18 cellular contexts compared by ENCODE assay signal in the genomic region with DNA sequence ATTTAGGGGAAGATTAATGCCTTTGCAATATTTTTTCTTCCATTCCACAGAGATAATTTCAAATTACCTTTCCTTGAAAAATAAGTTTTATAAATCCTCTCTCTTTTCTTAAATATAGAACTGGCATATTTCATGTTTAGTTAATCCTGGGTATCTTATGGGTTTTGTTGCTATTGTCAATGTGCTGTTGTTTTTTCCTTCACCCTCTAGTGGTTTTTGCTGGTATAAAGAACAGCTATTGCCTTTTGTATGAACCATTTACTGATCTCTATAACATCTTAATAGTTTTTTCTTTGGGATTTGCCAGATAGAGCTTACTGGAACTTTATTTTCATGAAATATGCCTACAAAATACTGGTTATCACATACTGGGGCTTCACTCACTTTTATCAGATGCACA.
A peak's percentile ranks its signal among the peaks of the same experiment; 100 is the strongest.
DNase-seq lines count a peak whose midpoint lies in the region; ATAC-seq and TF ChIP-seq lines count a peak whose summit lies in the region.
"Had no signal": no experiment of that assay in that cellular context is flagged by ENCODE, and none has a peak within 500 bp of the region (broad histone marks: within the 10 kb centered on the region; RNA-seq: fewer than 3 reads in every experiment).

No MANE protein-coding gene starts in this region.

- POLR2A ChIA-PET in PC-3 (lab: Charles Lee; ENCODE audit: unreplicated experiment): interaction anchor here (0.6 kb wide), 1 partner anchor 58 kb away, joined by 3 read pairs; no protein-coding TSS in a partner anchor

- H3K36me3 Mint-ChIP-seq in GM23338 (ENCODE audit: low read depth): no peaks in the 10 kb centered on the region; the same call in 1 of the 3 replicates
- no peaks in the 10 kb centered on the region for H3K36me3 Mint-ChIP-seq in endodermal cell (ENCODE audit: low read depth)
- H3K36me3 Mint-ChIP-seq in neural crest cell (ENCODE audit: low read depth): peaks cover 5% of the 10 kb centered on the region

- CTCF ChIA-PET in PC-3 (lab: Charles Lee): interaction anchor here (0.6 kb wide), 1 partner anchor 165 kb away, joined by 3 read pairs; no protein-coding TSS in a partner anchor

- H3K9me3 Mint-ChIP-seq in GM23338: peaks cover 12% of the 10 kb centered on the region; the same call in 2 of the 3 replicates
- peaks cover 7% of the 10 kb centered on the region for H3K9me3 Mint-ChIP-seq in endodermal cell
- H3K9me3 Mint-ChIP-seq in neural crest cell: peaks cover 28% of the 10 kb centered on the region

- no peak for TF ChIP-seq POLR2A in body of pancreas (IDR thresholded peaks at IDR 0.05)

- no TSS peak for BruUV-seq in PC-3 (replicated peaks; lab: Mats Ljungman, UMichigan)

- H3K27ac ChIP-seq in GM23338 (ENCODE audit: low read depth): no peak overlapping the region
- H3K27ac ChIP-seq in PC-3 (ENCODE audit: low read length): no peak overlapping the region
- no peak overlapping the region for H3K27ac ChIP-seq in endodermal cell (ENCODE audit: low read depth, low read length)
- no peak overlapping the region for H3K27ac ChIP-seq in body of pancreas

- peak; percentile 11 for DNase-seq in GM23338 (ENCODE audit: low spot score)
- DNase-seq in PC-3: peak; percentile 13
- DNase-seq in endodermal cell: no peak
- no peak for DNase-seq in neural crest cell (ENCODE audit: low read depth, low spot score)
- DNase-seq in body of pancreas: no peak
- DNase-seq: ACHN; BE2C; CD8-positive, alpha-beta T cell; DND-41; GF-D8; GOT3; MG63; NCI-H1105 treated with DMSO at 0.1 percent for 48 hours; NCI-H1694 treated with DMSO at 0.1 percent for 48 hours; NCI-H69; SIG-M5 had no signal

- H3K27ac Mint-ChIP-seq in GM23338 (no peak overlapping the region), endodermal cell (no peak overlapping the region), neural crest cell (ENCODE audit: unreplicated experiment) (no peak overlapping the region)
- H3K27ac Mint-ChIP-seq: CD8-positive, alpha-beta T cell had no signal

- H3K79me2 ChIP-seq in GM23338 (replicated peaks; ENCODE audit: insufficient read depth) (no peaks in the 10 kb centered on the region), PC-3 (ENCODE audit: low read length) (no peaks in the 10 kb centered on the region)

- TF ChIP-seq CTCF in GM23338 (conservative IDR thresholded peaks at IDR 0.05; ENCODE audit: low read depth in 2 of 2) (peak in 1 of 2 experiments; percentile 45; a peak in 3 of 4 replicates), PC-3 (conservative IDR thresholded peaks at IDR 0.05; ENCODE audit: low read depth, low read length) (peak; percentile 49), endodermal cell (conservative IDR thresholded peaks at IDR 0.05) (peak; percentile 70), neural crest cell (conservative IDR thresholded peaks at IDR 0.05) (peak; percentile 27), body of pancreas (IDR thresholded peaks at IDR 0.05) (no peak)

- H4K20me1 ChIP-seq in GM23338 (replicated peaks; ENCODE audit: insufficient read depth) (no peaks in the 10 kb centered on the region), PC-3 (ENCODE audit: low read length) (no peaks in the 10 kb centered on the region)

- H3K4me3 Mint-ChIP-seq in GM23338 (no peak overlapping the region), endodermal cell (no peak overlapping the region), neural crest cell (no peak overlapping the region)
- H3K4me3 Mint-ChIP-seq: CD8-positive, alpha-beta T cell had no signal

- H3K4me1 Mint-ChIP-seq in GM23338: no peaks in the 10 kb centered on the region
- peaks cover 6% of the 10 kb centered on the region for H3K4me1 Mint-ChIP-seq in endodermal cell
- peaks cover 6% of the 10 kb centered on the region for H3K4me1 Mint-ChIP-seq in neural crest cell

- H3K4me1 ChIP-seq in GM23338 (ENCODE audit: insufficient read depth) (no peaks in the 10 kb centered on the region), PC-3 (ENCODE audit: insufficient read depth, low read length) (no peaks in the 10 kb centered on the region), endodermal cell (ENCODE audit: control insufficient read depth, insufficient read depth, low read length) (no peaks in the 10 kb centered on the region), body of pancreas (no peaks in the 10 kb centered on the region)
- H3K4me1 ChIP-seq: BE2C had no signal

- no peaks in the 10 kb centered on the region for H3K27me3 ChIP-seq in GM23338 (ENCODE audit: insufficient read depth)
- no peaks in the 10 kb centered on the region for H3K27me3 ChIP-seq in PC-3 (ENCODE audit: low read length)
- H3K27me3 ChIP-seq in endodermal cell (ENCODE audit: control insufficient read depth, insufficient read depth, low read length, poor library complexity, severe bottlenecking): no peaks in the 10 kb centered on the region
- no peaks in the 10 kb centered on the region for H3K27me3 ChIP-seq in body of pancreas
- H3K27me3 ChIP-seq: BE2C, MG63 had no signal

- H3K9ac ChIP-seq in PC-3 (ENCODE audit: low read length): no peak overlapping the region
- H3K9ac ChIP-seq in endodermal cell (ENCODE audit: extremely low read depth, low read length, poor library complexity, severe bottlenecking): no peak overlapping the region

- H3K4me3 ChIP-seq in GM23338 (no peak overlapping the region), PC-3 (ENCODE audit: low read length) (no peak overlapping the region), endodermal cell (ENCODE audit: low read length) (no peak overlapping the region), body of pancreas (no peak overlapping the region)
- H3K4me3 ChIP-seq: MG63 had no signal

- ATAC-seq in GM23338 (no peak), PC-3 (no peak; the same call in 1 of the 2 replicates), body of pancreas (no peak), SK-N-SH treated with all-trans-retinoic acid at 6 μM for 48 hours (no peak), HG02852 (IDR thresholded peaks at IDR 0.05; ENCODE audit: unreplicated experiment) (no peak)
- ATAC-seq: CD8-positive, alpha-beta T cell had no signal

- 0 out of 2 replicates have a peak, but pooled peaks cover 3% of the 10 kb centered on the region for H3K9me3 ChIP-seq in PC-3 (ENCODE audit: low read length)
- H3K9me3 ChIP-seq in endodermal cell (ENCODE audit: control insufficient read depth, low read length): peaks cover 10% of the 10 kb centered on the region
- no peaks in the 10 kb centered on the region for H3K9me3 ChIP-seq in body of pancreas

- H2AFZ ChIP-seq in GM23338: no peak overlapping the region
- no peak overlapping the region for H2AFZ ChIP-seq in PC-3 (ENCODE audit: low read length)

- H3K36me3 ChIP-seq in GM23338 (ENCODE audit: insufficient read depth) (no peaks in the 10 kb centered on the region), PC-3 (ENCODE audit: low read depth, low read length) (no peaks in the 10 kb centered on the region), endodermal cell (ENCODE audit: control insufficient read depth, insufficient read depth, low read length) (no peaks in the 10 kb centered on the region), body of pancreas (replicated peaks in 1 of 2; ENCODE audit: insufficient read depth in 1 of 2, low read depth in 2 of 2) (no peaks in the 10 kb centered on the region)
- H3K36me3 ChIP-seq: BE2C, MG63 had no signal

- peaks cover 1% of the 10 kb centered on the region for H3K27me3 Mint-ChIP-seq in GM23338 (ENCODE audit: insufficient read depth, low read depth, poor library complexity)
- no peaks in the 10 kb centered on the region for H3K27me3 Mint-ChIP-seq in endodermal cell (ENCODE audit: insufficient read depth)
- H3K27me3 Mint-ChIP-seq in neural crest cell (ENCODE audit: low read depth): no peaks in the 10 kb centered on the region

- 0 out of 2 replicates have a peak, but pooled peaks cover 3% of the 10 kb centered on the region for H3K9me2 ChIP-seq in GM23338 (ENCODE audit: insufficient read depth)
- no peaks in the 10 kb centered on the region for H3K9me2 ChIP-seq in PC-3 (replicated peaks; ENCODE audit: low read length)

- H3K4me2 ChIP-seq in GM23338 (no peak overlapping the region), PC-3 (ENCODE audit: low read length) (no peak overlapping the region)

- intact Hi-C loops in PC-3 (cut with micrococcal nuclease): no loop called here
- intact Hi-C loops in body of pancreas (cut with DNase I): no loop called here

- H3F3A ChIP-seq in GM23338 (replicated peaks; ENCODE audit: low read depth) (no peaks in the 10 kb centered on the region), PC-3 (ENCODE audit: low read length, unreplicated experiment) (no peaks in the 10 kb centered on the region)

TF ChIP-seq in GM23338, 12 proteins besides CTCF, POLR2A, EP300 and RAD21 (continues in another document):
- no peak for TF ChIP-seq STAT1 (IDR thresholded peaks at IDR 0.05; ENCODE audit: unreplicated experiment)

TF ChIP-seq in SK-N-SH treated with all-trans-retinoic acid at 6 μM for 48 hours, 23 proteins besides CTCF, POLR2A, EP300 and RAD21 (continues in another document):
- TF ChIP-seq CSRNP3 (CRISPR knock-in tag; IDR thresholded peaks at IDR 0.05): no peak
- no peak for TF ChIP-seq ZNF8 (CRISPR knock-in tag; IDR thresholded peaks at IDR 0.05)
- no peak for TF ChIP-seq PPARA (CRISPR knock-in tag; IDR thresholded peaks at IDR 0.05; ENCODE audit: borderline replicate concordance)
- no peak for TF ChIP-seq ZFP30 (CRISPR knock-in tag; IDR thresholded peaks at IDR 0.05)
- no peak for TF ChIP-seq TOX (CRISPR knock-in tag; IDR thresholded peaks at IDR 0.05; ENCODE audit: borderline replicate concordance)
- no peak for TF ChIP-seq ZNF565 (CRISPR knock-in tag; conservative IDR thresholded peaks at IDR 0.05; ENCODE audit: low read depth)

Comparison
In these comparisons a context has a peak if more than half of its experiments do, and no peak if none do; other contexts are left out.
1. DNase-seq: peak in GM23338 (single experiment) and PC-3 (single experiment); none in endodermal cell (single experiment), neural crest cell (single experiment) and body of pancreas (0 of 4).
2. CTCF ChIP-seq: peak in PC-3 (single experiment), endodermal cell (single experiment) and neural crest cell (single experiment); none in body of pancreas (0 of 7).